In the genomic region with DNA sequence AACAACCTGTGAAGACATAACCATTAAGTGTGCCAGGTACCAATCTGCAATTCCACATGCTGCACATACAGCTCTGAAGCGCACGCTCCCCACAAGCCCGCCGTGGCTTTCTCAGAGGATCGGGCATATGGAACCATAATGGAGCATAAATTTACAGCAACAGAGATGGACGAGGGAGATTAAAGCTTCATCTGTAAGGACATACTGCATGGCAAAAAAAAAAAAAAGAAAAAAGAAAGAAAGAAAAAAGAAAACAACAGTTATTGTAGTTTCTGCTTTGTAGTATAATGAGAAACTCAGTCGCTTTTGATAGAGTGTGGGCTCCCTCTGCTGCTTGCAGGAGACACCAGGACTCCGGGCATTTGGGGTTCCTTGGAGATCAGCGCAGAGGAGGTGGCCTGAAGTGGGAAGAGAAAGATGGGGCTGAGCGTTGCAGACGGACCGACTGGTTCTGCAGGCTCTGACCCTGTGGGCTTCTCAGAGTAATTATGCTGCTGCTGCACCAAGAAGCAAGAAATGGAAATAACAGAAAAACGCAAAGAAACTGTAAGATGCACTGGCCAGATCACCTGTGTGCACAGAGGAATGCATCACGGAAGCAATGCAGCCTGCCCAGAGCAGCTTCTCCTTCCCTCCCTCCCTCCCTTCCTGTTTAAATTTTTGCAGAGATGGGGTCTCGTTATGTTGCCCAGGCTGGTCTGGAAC, we compare ENCODE assay signal across 8 cellular contexts. TPM values are rescaled to one million over a fixed set of nuclear protein-coding genes. Genes with fewer than 3 reads are reported as not detected.
DNase-seq lines count a peak whose midpoint lies in the region; ATAC-seq and TF ChIP-seq lines count a peak whose summit lies in the region.

No MANE protein-coding gene starts in this region.

- no peaks in the 10 kb centered on the region for H3K9me3 Mint-ChIP-seq in activated naive CD4-positive, alpha-beta T cell treated with anti-CD3 and anti-CD28 coated beads, Interleukin-2, amount 10 ng/mL, durations not matched to agents 7 days and 5 days

- no peak overlapping the region for H2BK5ac ChIP-seq in IMR-90 (ENCODE audit: low read depth, low read length, poor library complexity, severe bottlenecking)

- H3K4me1 ChIP-seq in IMR-90 (ENCODE audit: control insufficient read depth, insufficient read depth, low read length) (no peaks in the 10 kb centered on the region), PC-3 (ENCODE audit: insufficient read depth, low read length) (no peaks in the 10 kb centered on the region)

- H3K27ac ChIP-seq in IMR-90 (ENCODE audit: insufficient read depth, low read length) (no peak overlapping the region), PC-3 (ENCODE audit: low read length) (no peak overlapping the region)

- no peak overlapping the region for H2AK5ac ChIP-seq in IMR-90 (ENCODE audit: low read depth, low read length)

- H3K4me3 Mint-ChIP-seq in activated naive CD4-positive, alpha-beta T cell treated with anti-CD3 and anti-CD28 coated beads, Interleukin-2, amount 10 ng/mL, durations not matched to agents 7 days and 5 days = no peak overlapping the region

- no peak for TF ChIP-seq POLR2A in IMR-90 (IDR thresholded peaks at IDR 0.05; ENCODE audit: low read depth, low read length)

- H4K5ac ChIP-seq in IMR-90 (ENCODE audit: low read depth, low read length) = no peak overlapping the region

- no peaks in the 10 kb centered on the region for H3K79me2 ChIP-seq in PC-3 (ENCODE audit: low read length)

- H2AK9ac ChIP-seq in IMR-90 (replicated peaks; ENCODE audit: low read depth, low read length, poor library complexity) = no peak overlapping the region

- DNase-seq in DMS79 treated with DMSO at 0.1 percent for 48 hours (lab: John Stamatoyannopoulos, UW) (peak; percentile 76), IMR-90 (peak; percentile 57), PC-3 (peak; percentile 68), head of caudate nucleus (peak; percentile 46 to 86 (median 70)), pons (ENCODE audit: low spot score) (peak; percentile 67)
- DNase-seq in activated naive CD4-positive, alpha-beta T cell treated with anti-CD3 and anti-CD28 coated beads, Interleukin-2, amount 10 ng/mL, durations not matched to agents 7 days and 5 days = peak; percentile 78

- H3K27me3 ChIP-seq in IMR-90 (ENCODE audit: control insufficient read depth, insufficient read depth, low read length) = 0 out of 2 replicates have a peak, but pooled peaks cover 2% of the 10 kb centered on the region
- H3K27me3 ChIP-seq in PC-3 (ENCODE audit: low read length) = no peaks in the 10 kb centered on the region

- no peaks in the 10 kb centered on the region for H3K9me1 ChIP-seq in IMR-90 (ENCODE audit: insufficient read depth, low read length)

- H3K18ac ChIP-seq in IMR-90 (ENCODE audit: low read depth, low read length) = no peak overlapping the region

- CTCF ChIA-PET in IMR-90 (lab: Yijun Ruan, JAX) (interaction anchor here (0.6 to 1.1 kb wide), 9 partner anchors 10 to 1460 kb away, joined by 3 to 7 read pairs (median 3); a partner anchor contains a TSS), PC-3 (lab: Charles Lee) (interaction anchor here (0.7 to 1.8 kb wide), 4 partner anchors 19 to 1887 kb away, joined by 4 to 15 read pairs (median 10); no protein-coding TSS in a partner anchor)
- CTCF ChIA-PET in activated naive CD4-positive, alpha-beta T cell treated with anti-CD3 and anti-CD28 coated beads, Interleukin-2, amount 10 ng/mL, durations not matched to agents 7 days and 5 days (lab: Charles Lee) = interaction anchor here (0.7 to 2.1 kb wide), 7 partner anchors 89 to 283 kb away, joined by 3 to 8 read pairs (median 5); no protein-coding TSS in a partner anchor

- H3K9ac ChIP-seq in IMR-90 (ENCODE audit: low read depth, low read length) (no peak overlapping the region), PC-3 (ENCODE audit: low read length) (no peak overlapping the region)

- intact Hi-C loops in IMR-90 (cut with micrococcal nuclease) = loop anchor here (1.0 to 5.0 kb wide), 5 partner anchors 230 to 1903 kb away; no protein-coding TSS in a partner anchor
- intact Hi-C loops in PC-3 (cut with micrococcal nuclease) = loop anchor here (1.0 kb wide), 3 partner anchors 106 to 283 kb away; no protein-coding TSS in a partner anchor
- intact Hi-C loops in head of caudate nucleus (cut with DNase I) = loop anchor here (5.0 to 10.0 kb wide), 2 partner anchors 228 to 1885 kb away; no protein-coding TSS in a partner anchor

- no peak overlapping the region for H3K14ac ChIP-seq in IMR-90 (replicated peaks; ENCODE audit: low read depth, low read length)

- H3K36me3 ChIP-seq in IMR-90 (ENCODE audit: control insufficient read depth, insufficient read depth, low read length) (no peaks in the 10 kb centered on the region), PC-3 (ENCODE audit: low read depth, low read length) (no peaks in the 10 kb centered on the region)

- no peak overlapping the region for H3K27ac Mint-ChIP-seq in activated naive CD4-positive, alpha-beta T cell treated with anti-CD3 and anti-CD28 coated beads, Interleukin-2, amount 10 ng/mL, durations not matched to agents 7 days and 5 days

- WGBS in IMR-90 (ENCODE audit: extremely low coverage in 2 of 2, insufficient read length in 1 of 2), 2 experiments = 13% methylated on average over 1 of the region's 15 CpGs; no CpG with 5 or more reads in 1 of the 2 experiments

- H3K23ac ChIP-seq in IMR-90 (ENCODE audit: low read depth, low read length) = no peak overlapping the region

- peaks cover 25% of the 10 kb centered on the region for H3K4me1 Mint-ChIP-seq in activated naive CD4-positive, alpha-beta T cell treated with anti-CD3 and anti-CD28 coated beads, Interleukin-2, amount 10 ng/mL, durations not matched to agents 7 days and 5 days

- no peaks in the 10 kb centered on the region for H3K9me3 ChIP-seq in IMR-90 (ENCODE audit: control insufficient read depth, insufficient read depth, low read length)
- H3K9me3 ChIP-seq in PC-3 (ENCODE audit: low read length) = no peaks in the 10 kb centered on the region

- no peak overlapping the region for H2BK120ac ChIP-seq in IMR-90 (ENCODE audit: low read depth, low read length)

- dilution Hi-C loops in IMR-90 (cut with HindIII; ENCODE audit: low sequenced_read_pairs, unreplicated experiment) = no loop called here

- BruUV-seq in IMR-90 (replicated peaks; lab: Mats Ljungman, UMichigan) (no TSS peak), PC-3 (replicated peaks; lab: Mats Ljungman, UMichigan) (no TSS peak)

- no peaks in the 10 kb centered on the region for H3K36me3 Mint-ChIP-seq in activated naive CD4-positive, alpha-beta T cell treated with anti-CD3 and anti-CD28 coated beads, Interleukin-2, amount 10 ng/mL, durations not matched to agents 7 days and 5 days

- H4K8ac ChIP-seq in IMR-90 (ENCODE audit: low read depth in 2 of 2, low read length in 2 of 2) = no peak overlapping the region

- no peaks in the 10 kb centered on the region for H3K79me1 ChIP-seq in IMR-90 (ENCODE audit: low read depth in 1 of 2, low read length in 2 of 2)

- H3K56ac ChIP-seq in IMR-90 (ENCODE audit: extremely low read depth, insufficient read depth, low read length) = no peak overlapping the region

- peak; percentile 95 for ATAC-seq in IMR-90 (ENCODE audit: low read depth)
- ATAC-seq in PC-3 = peak; percentile 96
- no peak for ATAC-seq in GM18868 (IDR thresholded peaks at IDR 0.05; ENCODE audit: unreplicated experiment)
- ATAC-seq in HG03280 (IDR thresholded peaks at IDR 0.05; ENCODE audit: unreplicated experiment) = no peak

- H3K4me3 ChIP-seq in IMR-90 (ENCODE audit: insufficient read depth, low read depth, low read length) (no peak overlapping the region), PC-3 (ENCODE audit: low read length) (peak overlapping the region; percentile 61)

- H4K91ac ChIP-seq in IMR-90 (ENCODE audit: insufficient read depth, low read depth, low read length) = no peak overlapping the region

- no peaks in the 10 kb centered on the region for H3F3A ChIP-seq in PC-3 (ENCODE audit: low read length, unreplicated experiment)

- peaks cover 50% of the 10 kb centered on the region for H3K27me3 Mint-ChIP-seq in activated naive CD4-positive, alpha-beta T cell treated with anti-CD3 and anti-CD28 coated beads, Interleukin-2, amount 10 ng/mL, durations not matched to agents 7 days and 5 days

- TF ChIP-seq CTCF in IMR-90 (conservative IDR thresholded peaks at IDR 0.05; ENCODE audit: low read depth, low read length) (peak; percentile 77), PC-3 (conservative IDR thresholded peaks at IDR 0.05; ENCODE audit: low read depth, low read length) (peak; percentile 88)

- H2AFZ ChIP-seq in IMR-90 (replicated peaks; ENCODE audit: low read length, poor library complexity) = peak overlapping the region; percentile 67
- peak overlapping the region; percentile 73 for H2AFZ ChIP-seq in PC-3 (ENCODE audit: low read length)

- H3K4me2 ChIP-seq in IMR-90 (ENCODE audit: low read depth, low read length) = no peak overlapping the region
- peak overlapping the region; percentile 75 for H3K4me2 ChIP-seq in PC-3 (ENCODE audit: low read length)

- in situ Hi-C loops in IMR-90 (cut with MboI; ENCODE audit: low sequenced_read_pairs) = loop anchor here (25.0 kb wide), 1 partner anchor 1908 kb away; no protein-coding TSS in a partner anchor

- POLR2A ChIA-PET in IMR-90 (lab: Charles Lee; ENCODE audit: unreplicated experiment) = no interaction called here
- POLR2A ChIA-PET in PC-3 (lab: Charles Lee; ENCODE audit: unreplicated experiment) = no interaction called here

- TF ChIP-seq RAD21 in IMR-90 (IDR thresholded peaks at IDR 0.05; ENCODE audit: low read length) = peak; percentile 84

- no peaks in the 10 kb centered on the region for H4K20me1 ChIP-seq in IMR-90 (ENCODE audit: insufficient read depth, low read length)
- H4K20me1 ChIP-seq in PC-3 (ENCODE audit: low read length) = no peaks in the 10 kb centered on the region

- no peak overlapping the region for H2BK20ac ChIP-seq in IMR-90 (ENCODE audit: low read depth, low read length)

- no peak overlapping the region for H2BK15ac ChIP-seq in IMR-90 (ENCODE audit: low read depth, low read length)

- H3K4ac ChIP-seq in IMR-90 (ENCODE audit: low read depth, low read length) = no peak overlapping the region

- H3K9me2 ChIP-seq in PC-3 (replicated peaks; ENCODE audit: low read length) = no peaks in the 10 kb centered on the region

TF ChIP-seq in IMR-90, 13 proteins besides CTCF, POLR2A, EP300 and RAD21 (continues in another document):
- TF ChIP-seq SMC3 (IDR thresholded peaks at IDR 0.05; ENCODE audit: low read depth, low read length) (peak; percentile 76), MXI1 (IDR thresholded peaks at IDR 0.05; ENCODE audit: borderline replicate concordance, low read depth, low read length) (no peak)

RNA-seq across cellular contexts. Expression of a gene that starts 10.8 kb away (rescaled TPM):
- 30.6 and 123 TPM in 2 replicates for total RNA-seq in IMR-90 (2012; rRNA removed)
- polyA plus RNA-seq in IMR-90 (2012; rRNA removed) = 74.1 and 79.2 TPM in 2 replicates
- polyA plus RNA-seq in IMR-90 (2012; cell fraction: cytosol; rRNA removed) = 59.1 and 65.9 TPM in 2 replicates
- 17.9 and 79.5 TPM in 2 replicates for polyA plus RNA-seq in IMR-90 (2012; cell fraction: nucleus; rRNA removed; ENCODE audit: low replicate concordance)
- 165 and 203 TPM in 2 replicates for total RNA-seq in PC-3 (2014; rRNA removed)

Comparison
In these comparisons a context has a peak if more than half of its experiments do, and no peak if none do; other contexts are left out.
1. ATAC-seq: peak in IMR-90 (single experiment) and PC-3 (single experiment); none in GM18868 (single experiment) and HG03280 (single experiment).
2. Peak in every context shown above with its lines, with median percentiles within 50 percentile points of each other: DNase-seq.